ENCODE assay signal across 14 cellular contexts in genomic region chr6:26185004-26185403, GRCh38.
DNase-seq lines count a peak whose midpoint lies in the region; ATAC-seq, FAIRE-seq and TF ChIP-seq lines count a peak whose summit lies in the region.
"Had no signal": no experiment of that assay in that cellular context is flagged by ENCODE, and none has a peak within 500 bp of the region (broad histone marks: within the 10 kb centered on the region; RNA-seq: fewer than 3 reads in every experiment).

No MANE protein-coding gene starts in this region.

- no TSS peak for BruUV-seq in K562 (replicated peaks; lab: Mats Ljungman, UMichigan)

- CTCF ChIA-PET in K562 (lab: Yijun Ruan, JAX; ENCODE audit: low intra/inter-chr PET ratio), result interaction anchor here (0.6 kb wide), 1 partner anchor 1720 kb away, joined by 3 read pairs; no protein-coding TSS in a partner anchor

- H3K9me1 ChIP-seq in K562 (ENCODE audit: control insufficient read depth, insufficient read depth, low read length), result no peaks in the 10 kb centered on the region

- H3K27ac Mint-ChIP-seq in T-helper 1 cell treated with Interleukin-12 subunit alpha and Interleukin-12 subunit beta and Interleukin-4 antibody, amounts not matched to agents 30 μg/mL and 1 μg/mL, for 36 hours, result peak overlapping the region; percentile 98

- H3K4me3 Mint-ChIP-seq in T-helper 1 cell treated with Interleukin-12 subunit alpha and Interleukin-12 subunit beta and Interleukin-4 antibody, amounts not matched to agents 30 μg/mL and 1 μg/mL, for 36 hours, result peak overlapping the region; percentile 94

- in situ Hi-C loops in K562 (cut with MboI), result loop anchor here (25.0 kb wide), 1 partner anchor 377 kb away; no protein-coding TSS in a partner anchor

- H3K9me3 Mint-ChIP-seq in T-helper 1 cell treated with Interleukin-12 subunit alpha and Interleukin-12 subunit beta and Interleukin-4 antibody, amounts not matched to agents 30 μg/mL and 1 μg/mL, for 36 hours, result no peaks in the 10 kb centered on the region

- no peak for TF ChIP-seq POLR2A in K562 (conservative IDR thresholded peaks at IDR 0.05)

- TF ChIP-seq RAD21 in K562 (CRISPR knock-in tag; conservative IDR thresholded peaks at IDR 0.05 in 1 of 2, IDR thresholded peaks at IDR 0.05 in 1 of 2), result no peak

- H3K9ac ChIP-seq in NT2/D1 (ENCODE audit: insufficient read length, low read depth) (peak overlapping the region; percentile 85), K562 (ENCODE audit: insufficient read depth in 1 of 2, low read depth in 2 of 2, low read length in 2 of 2) (no peak overlapping the region), parathyroid adenoma (no peak overlapping the region)

- no peaks in the 10 kb centered on the region for H3K27me3 Mint-ChIP-seq in T-helper 1 cell treated with Interleukin-12 subunit alpha and Interleukin-12 subunit beta and Interleukin-4 antibody, amounts not matched to agents 30 μg/mL and 1 μg/mL, for 36 hours (ENCODE audit: low read depth)

- WGBS in K562 (ENCODE audit: insufficient coverage, low coverage, missing lambda C conversion rate), result 43% methylated on average over 2 of the region's 2 CpGs

- no peak for FAIRE-seq in K562 (lab: Jason Lieb, UNC)

- TF ChIP-seq CTCF in K562 (IDR thresholded peaks at IDR 0.05 in 2 of 3, conservative IDR thresholded peaks at IDR 0.05 in 1 of 3; ENCODE audit: insufficient read depth in 2 of 3, low read depth in 1 of 3, low read length in 3 of 3) (no peak), parathyroid adenoma (IDR thresholded peaks at IDR 0.05) (no peak)

- peaks cover 60% of the 10 kb centered on the region for H3K4me1 Mint-ChIP-seq in T-helper 1 cell treated with Interleukin-12 subunit alpha and Interleukin-12 subunit beta and Interleukin-4 antibody, amounts not matched to agents 30 μg/mL and 1 μg/mL, for 36 hours (ENCODE audit: low read depth)

- H3K79me2 ChIP-seq in K562 (ENCODE audit: control insufficient read depth, insufficient read depth, low read length) (peaks cover 41% of the 10 kb centered on the region), parathyroid adenoma (no peaks in the 10 kb centered on the region)

- TF ChIP-seq EP300 in K562 (IDR thresholded peaks at IDR 0.05; ENCODE audit: low read length), result no peak

- intact Hi-C loops in K562 (cut with micrococcal nuclease), result no loop called here

- no peak for DNase-seq in T-helper 1 cell
- DNase-seq in NT2/D1 (ENCODE audit: low read depth, low spot score), result no peak
- DNase-seq in K562 (ENCODE audit: extremely low read depth in 1 of 4, low spot score in 3 of 4), result no peak
- DNase-seq in glomerular visceral epithelial cell (ENCODE audit: extremely low spot score), result no peak
- DNase-seq in NCI-H524 (lab: John Stamatoyannopoulos, UW), result no peak
- DNase-seq: 8988T, activated gamma-delta T cell, hippocampal formation, left ventricle myocardium inferior, NCI-H1048 had no signal

- no peaks in the 10 kb centered on the region for H3K36me3 Mint-ChIP-seq in T-helper 1 cell treated with Interleukin-12 subunit alpha and Interleukin-12 subunit beta and Interleukin-4 antibody, amounts not matched to agents 30 μg/mL and 1 μg/mL, for 36 hours (ENCODE audit: low read depth)

- ATAC-seq in K562, result no peak
- no peak for ATAC-seq in GM18519 (IDR thresholded peaks at IDR 0.05; ENCODE audit: low FRiP score, unreplicated experiment)
- ATAC-seq: activated CD4-positive, CD25-positive, alpha-beta regulatory T cell treated with anti-CD3 and anti-CD28 coated beads, Interleukin-2, amount 50 U/mL, for 24 hours had no signal

- H3K4me2 ChIP-seq in K562 (ENCODE audit: insufficient read depth, low read length) (no peak overlapping the region), parathyroid adenoma (ENCODE audit: low read length) (peak overlapping the region; percentile 25)

- H3K4me3 ChIP-seq in NT2/D1 (ENCODE audit: insufficient read length, low read depth), result peak overlapping the region; percentile 60
- H3K4me3 ChIP-seq in K562, result no peak overlapping the region
- H3K4me3 ChIP-seq in parathyroid adenoma (ENCODE audit: low read depth, low read length), result no peak overlapping the region

- no peaks in the 10 kb centered on the region for H4K20me1 ChIP-seq in K562 (replicated peaks; ENCODE audit: control insufficient read depth, insufficient read depth, low read length)

- POLR2A ChIA-PET in K562 (lab: Yijun Ruan, JAX), result interaction anchor here (0.6 to 18.6 kb wide), 4 partner anchors 10 to 153 kb away, joined by 4 to 323 read pairs (median 44); a partner anchor contains a TSS

- no peaks in the 10 kb centered on the region for H3K27me3 ChIP-seq in NT2/D1 (ENCODE audit: insufficient read depth, insufficient read length)
- no peaks in the 10 kb centered on the region for H3K27me3 ChIP-seq in K562 (ENCODE audit: control insufficient read depth in 2 of 2, insufficient read depth in 2 of 2, low read length in 2 of 2)
- no peaks in the 10 kb centered on the region for H3K27me3 ChIP-seq in parathyroid adenoma (ENCODE audit: control insufficient read depth, insufficient read depth, low read length)

- H3K27ac ChIP-seq in K562 (ENCODE audit: extremely low read depth, low read depth, low read length) (no peak overlapping the region), parathyroid adenoma (no peak overlapping the region)

- H3K9me3 ChIP-seq in NT2/D1 (ENCODE audit: insufficient read depth, low read length), result no peaks in the 10 kb centered on the region
- H3K9me3 ChIP-seq in K562 (replicated peaks; ENCODE audit: control insufficient read depth, insufficient read depth, low read depth, low read length), result no peaks in the 10 kb centered on the region
- H3K9me3 ChIP-seq in parathyroid adenoma (ENCODE audit: control insufficient read depth, low read length), result no peaks in the 10 kb centered on the region
- H3K9me3 ChIP-seq: left ventricle myocardium inferior had no signal

- H3K36me3 ChIP-seq in NT2/D1 (ENCODE audit: insufficient read depth, insufficient read length, low read length) (no peaks in the 10 kb centered on the region), K562 (ENCODE audit: control insufficient read depth, insufficient read depth, low read length) (peaks cover 21% of the 10 kb centered on the region; the same call in 2 of the 3 replicates), parathyroid adenoma (ENCODE audit: control insufficient read depth, insufficient read depth, low read length) (no peaks in the 10 kb centered on the region)
- H3K36me3 ChIP-seq: left ventricle myocardium inferior had no signal

- H3K4me1 ChIP-seq in NT2/D1 (ENCODE audit: insufficient read depth, insufficient read length), result no peaks in the 10 kb centered on the region
- H3K4me1 ChIP-seq in K562 (replicated peaks in 1 of 2; ENCODE audit: control insufficient read depth in 2 of 2, insufficient read depth in 2 of 2, low read length in 2 of 2), result peaks cover 5 to 22% of the 10 kb centered on the region in 2 experiments
- H3K4me1 ChIP-seq in parathyroid adenoma, result peaks cover 4% of the 10 kb centered on the region

- no peak overlapping the region for H2AFZ ChIP-seq in K562 (ENCODE audit: low read depth, low read length)
- H2AFZ ChIP-seq in parathyroid adenoma, result no peak overlapping the region

TF ChIP-seq in K562, 482 proteins besides CTCF, POLR2A, EP300 and RAD21:
- TF ChIP-seq SAFB (IDR thresholded peaks at IDR 0.05; ENCODE audit: borderline replicate concordance, low read depth, low read length) (no peak), HMBOX1 (IDR thresholded peaks at IDR 0.05) (peak; percentile 23; the same call in 1 of the 2 replicates)
TF ChIP-seq in K562: peak in this region for 1.
